ENCODE assay signal across 21 cellular contexts in the genomic region with DNA sequence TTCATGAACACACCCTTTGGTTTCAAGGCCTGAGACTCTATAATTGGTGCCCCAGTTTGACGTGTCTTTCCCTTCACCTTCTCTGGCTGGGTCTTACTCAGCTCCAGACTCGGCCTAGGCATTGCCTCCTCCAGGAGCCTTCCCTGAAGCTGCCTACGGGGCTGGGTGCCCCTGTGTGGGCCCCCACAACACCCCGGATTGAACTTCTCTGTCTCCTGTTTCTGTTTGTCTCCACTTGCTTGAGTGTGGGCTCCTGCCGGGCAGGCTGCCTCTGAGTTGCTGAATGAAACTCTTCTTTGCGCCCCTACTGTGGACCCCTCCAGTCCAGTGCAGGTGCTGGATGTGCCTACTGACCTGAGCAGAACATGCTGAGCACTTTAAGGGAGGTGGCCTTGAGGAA.
"Had no signal": no experiment of that assay in that cellular context is flagged by ENCODE, and none has a peak within 500 bp of the region (broad histone marks: within the 10 kb centered on the region; RNA-seq: fewer than 3 reads in every experiment).

No MANE protein-coding gene starts in this region.

- DNase-seq: activated CD4-positive, alpha-beta T cell treated with anti-CD3 and anti-CD28 coated beads for 36 hours; activated CD8-positive, alpha-beta T cell treated with anti-CD3 and anti-CD28 coated beads for 36 hours; activated naive CD4-positive, alpha-beta T cell treated with anti-CD3 and anti-CD28 coated beads for 36 hours; activated naive CD8-positive, alpha-beta T cell treated with anti-CD3 and anti-CD28 coated beads, Interleukin-2, amount 50 U/mL, for 24 hours; activated T-cell treated with anti-CD3 and anti-CD28 coated beads, Interleukin-2, amount 50 U/mL, for 1 hour; left ventricle myocardium superior; mesendoderm; naive thymus-derived CD8-positive, alpha-beta T cell; retina; spleen; stimulated activated CD4-positive, alpha-beta T cell treated with anti-CD3 and anti-CD28 coated beads, Interleukin-4, amount 100 ng/mL, for 4 hours; stimulated activated naive B cell treated with anti-CD40 and anti-IgM and Interleukin-4, amounts not matched to agents 10 μg/mL and 1 μg/mL and 100 μg/mL, for 72 hours; T-helper 2 cell had no signal

- H3K9me3 Mint-ChIP-seq: activated CD8-positive, alpha-beta T cell treated with anti-CD3 and anti-CD28 coated beads for 36 hours; activated naive CD4-positive, alpha-beta T cell treated with anti-CD3 and anti-CD28 coated beads for 36 hours; activated naive CD8-positive, alpha-beta T cell treated with anti-CD3 and anti-CD28 coated beads, Interleukin-2, amount 50 U/mL, for 24 hours; activated T-helper 2 cell treated with anti-CD3 and anti-CD28 coated beads, Interferon-gamma antibody, Interleukin-2, Interleukin-4, amounts not matched to agents 10 μg/mL and 5 μg/mL and 100 μg/mL, durations not matched to agents 14 hours and 24 hours and 36 hours; central memory CD8-positive, alpha-beta T cell; naive thymus-derived CD8-positive, alpha-beta T cell; stimulated activated naive B cell treated with anti-CD40 and anti-IgM and Interleukin-4, amounts not matched to agents 10 μg/mL and 1 μg/mL and 100 μg/mL, for 72 hours had no signal

- H3K9me3 ChIP-seq: heart left ventricle, neutrophil, spleen had no signal

- H3K9ac ChIP-seq: parathyroid adenoma had no signal

- H3K27me3 Mint-ChIP-seq: activated CD4-positive, alpha-beta T cell treated with anti-CD3 and anti-CD28 coated beads for 36 hours; activated CD8-positive, alpha-beta T cell treated with anti-CD3 and anti-CD28 coated beads for 36 hours; activated naive CD8-positive, alpha-beta T cell treated with anti-CD3 and anti-CD28 coated beads, Interleukin-2, amount 50 U/mL, for 24 hours; central memory CD8-positive, alpha-beta T cell; naive thymus-derived CD8-positive, alpha-beta T cell; stimulated activated naive B cell treated with anti-CD40 and anti-IgM and Interleukin-4, amounts not matched to agents 10 μg/mL and 1 μg/mL and 100 μg/mL, for 72 hours had no signal

- H3K36me3 Mint-ChIP-seq: naive thymus-derived CD8-positive, alpha-beta T cell; stimulated activated naive B cell treated with anti-CD40 and anti-IgM and Interleukin-4, amounts not matched to agents 10 μg/mL and 1 μg/mL and 100 μg/mL, for 72 hours had no signal

- H3K27ac ChIP-seq: coronary artery, heart left ventricle, neutrophil, parathyroid adenoma, spleen had no signal

- H3K4me3 ChIP-seq: coronary artery, heart left ventricle, spleen had no signal

- H3K27me3 ChIP-seq: heart left ventricle, spleen had no signal

- H3K4me3 Mint-ChIP-seq: activated CD4-positive, alpha-beta T cell treated with anti-CD3 and anti-CD28 coated beads for 36 hours; activated CD8-positive, alpha-beta T cell treated with anti-CD3 and anti-CD28 coated beads for 36 hours; activated naive CD4-positive, alpha-beta T cell treated with anti-CD3 and anti-CD28 coated beads for 36 hours; activated naive CD8-positive, alpha-beta T cell treated with anti-CD3 and anti-CD28 coated beads, Interleukin-2, amount 50 U/mL, for 24 hours; central memory CD8-positive, alpha-beta T cell; stimulated activated naive B cell treated with anti-CD40 and anti-IgM and Interleukin-4, amounts not matched to agents 10 μg/mL and 1 μg/mL and 100 μg/mL, for 72 hours had no signal

- ATAC-seq: activated CD4-positive, alpha-beta T cell treated with anti-CD3 and anti-CD28 coated beads for 36 hours; activated CD8-positive, alpha-beta T cell treated with anti-CD3 and anti-CD28 coated beads for 36 hours; activated naive CD8-positive, alpha-beta T cell treated with anti-CD3 and anti-CD28 coated beads, Interleukin-2, amount 50 U/mL, for 24 hours; heart left ventricle; left ventricle myocardium superior; naive thymus-derived CD8-positive, alpha-beta T cell; stimulated activated naive B cell treated with anti-CD40 and anti-IgM and Interleukin-4, amounts not matched to agents 10 μg/mL and 1 μg/mL and 100 μg/mL, for 72 hours had no signal

- H3K36me3 ChIP-seq: heart left ventricle, neutrophil, spleen had no signal

- FAIRE-seq: frontal cortex, urothelium cell line had no signal

- H3K27ac Mint-ChIP-seq: activated CD4-positive, alpha-beta T cell treated with anti-CD3 and anti-CD28 coated beads for 36 hours; activated CD8-positive, alpha-beta T cell treated with anti-CD3 and anti-CD28 coated beads for 36 hours; activated naive CD4-positive, alpha-beta T cell treated with anti-CD3 and anti-CD28 coated beads for 36 hours; activated naive CD8-positive, alpha-beta T cell treated with anti-CD3 and anti-CD28 coated beads, Interleukin-2, amount 50 U/mL, for 24 hours; activated T-helper 2 cell treated with anti-CD3 and anti-CD28 coated beads, Interferon-gamma antibody, Interleukin-2, Interleukin-4, amounts not matched to agents 10 μg/mL and 5 μg/mL and 100 μg/mL, durations not matched to agents 14 hours and 24 hours and 36 hours; stimulated activated naive B cell treated with anti-CD40 and anti-IgM and Interleukin-4, amounts not matched to agents 10 μg/mL and 1 μg/mL and 100 μg/mL, for 72 hours had no signal
